27 cellular contexts compared by ENCODE assay signal in genomic region chr3:123708531-123708930, GRCh38.
"Had no signal": no experiment of that assay in that cellular context is flagged by ENCODE, and none has a peak within 500 bp of the region (broad histone marks: within the 10 kb centered on the region; RNA-seq: fewer than 3 reads in every experiment).

No MANE protein-coding gene starts in this region.

- H3K27ac Mint-ChIP-seq: naive thymus-derived CD8-positive, alpha-beta T cell; natural killer cell treated with Interleukin-12 subunit alpha and Interleukin-12 subunit beta and Interleukin-15 and Interleukin-18, amount 100 ng/mL, for 72 hours; nephron progenitor cell; progenitor cell of endocrine pancreas; stimulated activated effector memory CD8-positive, alpha-beta T cell treated with anti-CD3 and anti-CD28 coated beads, Interleukin-12 subunit alpha, Interleukin-12 subunit beta, amount 100 ng/mL, for 72 hours; stimulated activated naive B cell treated with anti-CD40 and anti-IgM and Interleukin-4, amounts not matched to agents 10 μg/mL and 1 μg/mL and 100 μg/mL, for 72 hours; type B pancreatic cell had no signal

- H2AFZ ChIP-seq: parathyroid adenoma had no signal

- H3K4me3 ChIP-seq: ovary, psoas muscle, right lobe of liver, skin epidermis, smooth muscle cell, stomach, thoracic aorta, thyroid gland, transverse colon, vagina had no signal

- H3K27ac ChIP-seq: ovary, parathyroid adenoma, psoas muscle, right lobe of liver, skin epidermis, stomach, thyroid gland, transverse colon, vagina had no signal

- H3K36me3 ChIP-seq: ovary, stomach, thyroid gland, transverse colon, vagina had no signal

- H3K27me3 ChIP-seq: ovary, right lobe of liver, stomach, thyroid gland, transverse colon, vagina had no signal

- H3K9me3 Mint-ChIP-seq: naive B cell; naive thymus-derived CD8-positive, alpha-beta T cell; natural killer cell treated with Interleukin-12 subunit alpha and Interleukin-12 subunit beta and Interleukin-15 and Interleukin-18, amount 100 ng/mL, for 72 hours; nephron progenitor cell; neural crest cell; stimulated activated effector memory CD8-positive, alpha-beta T cell treated with anti-CD3 and anti-CD28 coated beads, Interleukin-12 subunit alpha, Interleukin-12 subunit beta, amount 100 ng/mL, for 72 hours; stimulated activated naive B cell treated with anti-CD40 and anti-IgM and Interleukin-4, amounts not matched to agents 10 μg/mL and 1 μg/mL and 100 μg/mL, for 72 hours; type B pancreatic cell had no signal

- H3K27me3 Mint-ChIP-seq: naive B cell; stimulated activated naive B cell treated with anti-CD40 and anti-IgM and Interleukin-4, amounts not matched to agents 10 μg/mL and 1 μg/mL and 100 μg/mL, for 72 hours had no signal

- DNase-seq: naive B cell; naive thymus-derived CD8-positive, alpha-beta T cell; nephron progenitor cell; occipital lobe; ovary; psoas muscle; right cardiac atrium; right lobe of liver; stimulated activated CD4-positive, alpha-beta T cell treated with anti-CD3 and anti-CD28 coated beads, Interleukin-15, amount 100 ng/mL, for 24 hours; stimulated activated CD4-positive, alpha-beta T cell treated with anti-CD3 and anti-CD28 coated beads, Interleukin-2, amount 100 ng/mL, for 24 hours; stimulated activated CD4-positive, alpha-beta T cell treated with anti-CD3 and anti-CD28 coated beads, Interleukin-2, amount 100 ng/mL, for 48 hours; stimulated activated CD4-positive, alpha-beta T cell treated with anti-CD3 and anti-CD28 coated beads, Interleukin-4, amount 100 ng/mL, for 24 hours; stimulated activated naive B cell treated with anti-CD40 and anti-IgM and Interleukin-4, amounts not matched to agents 10 μg/mL and 1 μg/mL and 100 μg/mL, for 72 hours; stimulated activated naive CD4-positive, alpha-beta T cell treated with Interleukin-2 at 50 U/mL for 16 hours; stomach; thyroid gland; transverse colon had no signal

- H3K9me3 ChIP-seq: ovary, psoas muscle, right lobe of liver, stomach, thoracic aorta, thyroid gland, transverse colon, vagina had no signal

- H3K9ac ChIP-seq: parathyroid adenoma had no signal

- H3K4me3 Mint-ChIP-seq: naive B cell; naive thymus-derived CD8-positive, alpha-beta T cell; natural killer cell treated with Interleukin-12 subunit alpha and Interleukin-12 subunit beta and Interleukin-15 and Interleukin-18, amount 100 ng/mL, for 72 hours; nephron progenitor cell; neural crest cell; stimulated activated effector memory CD8-positive, alpha-beta T cell treated with anti-CD3 and anti-CD28 coated beads, Interleukin-12 subunit alpha, Interleukin-12 subunit beta, amount 100 ng/mL, for 72 hours; stimulated activated naive B cell treated with anti-CD40 and anti-IgM and Interleukin-4, amounts not matched to agents 10 μg/mL and 1 μg/mL and 100 μg/mL, for 72 hours; type B pancreatic cell had no signal

- ATAC-seq: naive thymus-derived CD8-positive, alpha-beta T cell; psoas muscle; right cardiac atrium; right lobe of liver; stimulated activated effector memory CD8-positive, alpha-beta T cell treated with anti-CD3 and anti-CD28 coated beads, Interleukin-12 subunit alpha, Interleukin-12 subunit beta, amount 100 ng/mL, for 72 hours; stimulated activated naive B cell treated with anti-CD40 and anti-IgM and Interleukin-4, amounts not matched to agents 10 μg/mL and 1 μg/mL and 100 μg/mL, for 72 hours had no signal

- H3K4me2 ChIP-seq: smooth muscle cell had no signal

- H3K4me1 ChIP-seq: parathyroid adenoma, psoas muscle, right lobe of liver, vagina had no signal

- H3K4me1 Mint-ChIP-seq: naive thymus-derived CD8-positive, alpha-beta T cell; stimulated activated effector memory CD8-positive, alpha-beta T cell treated with anti-CD3 and anti-CD28 coated beads, Interleukin-12 subunit alpha, Interleukin-12 subunit beta, amount 100 ng/mL, for 72 hours; stimulated activated naive B cell treated with anti-CD40 and anti-IgM and Interleukin-4, amounts not matched to agents 10 μg/mL and 1 μg/mL and 100 μg/mL, for 72 hours had no signal
